15 cellular contexts compared by ENCODE assay signal in the genomic region with DNA sequence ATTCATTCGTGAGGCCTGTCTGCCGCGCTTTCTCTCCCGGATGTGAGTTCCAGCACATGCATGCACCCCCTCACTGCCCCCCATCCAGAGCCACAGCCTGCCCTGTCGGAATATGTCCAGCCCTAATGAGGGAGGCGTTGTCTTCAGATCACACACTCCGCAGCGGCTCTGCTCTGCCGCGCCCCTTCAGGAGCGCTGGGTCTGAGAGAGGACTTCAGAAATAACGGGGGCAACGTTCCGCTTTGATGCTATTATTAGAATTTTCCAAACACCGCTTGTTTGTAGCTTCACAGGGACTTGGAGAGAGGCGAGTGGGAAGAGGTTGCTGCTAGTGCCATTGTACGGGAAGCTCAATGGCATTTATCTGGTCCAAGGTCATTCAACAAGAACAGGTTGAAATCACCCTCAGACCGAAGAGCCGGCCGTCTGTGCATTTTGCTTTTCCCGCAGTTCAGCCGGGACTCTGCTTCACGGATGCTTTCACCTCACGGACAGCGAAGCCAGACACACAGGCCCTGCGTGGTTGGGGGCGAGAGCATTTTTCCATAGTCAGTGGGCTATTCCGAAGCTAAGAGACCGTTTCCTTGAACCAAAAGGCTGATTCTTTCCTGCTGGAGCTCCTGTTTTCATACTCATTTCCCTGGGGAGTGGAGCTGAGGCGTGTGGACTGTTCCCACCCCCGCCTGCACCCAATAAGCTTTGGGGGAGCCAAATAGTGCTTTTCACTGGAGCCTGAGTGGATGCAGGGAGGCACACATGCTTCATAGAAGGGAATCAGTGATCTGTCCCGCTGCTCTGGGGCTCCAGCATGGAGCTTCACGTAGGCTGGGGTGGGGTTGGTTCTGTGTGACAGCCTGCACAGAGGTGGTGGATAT.
DNase-seq lines count a peak whose midpoint lies in the region; TF ChIP-seq lines count a peak whose summit lies in the region.
"Had no signal": no experiment of that assay in that cellular context is flagged by ENCODE, and none has a peak within 500 bp of the region (broad histone marks: within the 10 kb centered on the region; RNA-seq: fewer than 3 reads in every experiment).

No MANE protein-coding gene starts in this region.

- H3F3A ChIP-seq in OCI-LY1 (ENCODE audit: insufficient read depth, low read length) = no peaks in the 10 kb centered on the region

- H3K9me2 ChIP-seq in OCI-LY1 (ENCODE audit: low read depth, low read length) = no peaks in the 10 kb centered on the region

- TF ChIP-seq CTCF in OCI-LY1 (IDR thresholded peaks at IDR 0.05; ENCODE audit: low read length) (no peak), tibial nerve (IDR thresholded peaks at IDR 0.05) (no peak), stomach (IDR thresholded peaks at IDR 0.05) (no peak)

- no peak overlapping the region for H2AFZ ChIP-seq in OCI-LY1 (ENCODE audit: low read length)

- WGBS in tibial nerve, 2 donors = 21 to 34% methylated on average over 31 to 33 of the region's 33 CpGs
- 79 to 83% (median 82%) methylated on average over 33 of the region's 33 CpGs for WGBS in stomach, 5 donors

- H3K4me2 ChIP-seq in OCI-LY1 (ENCODE audit: low read length) = peak overlapping the region; percentile 74

- H3K79me2 ChIP-seq in OCI-LY1 (ENCODE audit: insufficient read depth, low read length) = peaks cover 25% of the 10 kb centered on the region

- peak overlapping the region; percentile 99 for H3K27ac ChIP-seq in OCI-LY1 (ENCODE audit: low read depth, low read length, poor library complexity, severe bottlenecking)
- peak overlapping the region; percentile 62 for H3K27ac ChIP-seq in cingulate gyrus (ENCODE audit: low read depth, low read length)
- peak overlapping the region; percentile 8 for H3K27ac ChIP-seq in layer of hippocampus (ENCODE audit: low read depth, low read length)
- peak overlapping the region; percentile 24 to 77 (median 54) for H3K27ac ChIP-seq in tibial nerve
- H3K27ac ChIP-seq in stomach = peak overlapping the region in 1 of 5 donors; percentile 27
- H3K27ac ChIP-seq: SK-N-MC had no signal

- DNase-seq in tibial nerve (ENCODE audit: low spot score in 2 of 2) (no peak), NCI-H2029 treated with DMSO at 0.1 percent for 48 hours (lab: John Stamatoyannopoulos, UW) (no peak), stomach (no peak), SHP77 (lab: John Stamatoyannopoulos, UW) (no peak)
- DNase-seq: activated CD4-positive, alpha-beta memory T cell treated with anti-CD3 and anti-CD28 coated beads, Interleukin-2, amount 10 ng/mL, durations not matched to agents 7 days and 5 days; CD4-positive, alpha-beta T cell; effector memory CD8-positive, alpha-beta T cell; NCI-H1048; NCI-H2171 treated with DMSO at 0.1 percent for 48 hours; small intestine; stimulated activated naive CD4-positive, alpha-beta T cell had no signal

- peak overlapping the region; percentile 45 for H3K4me3 ChIP-seq in OCI-LY1 (ENCODE audit: low read depth, low read length, poor library complexity, severe bottlenecking)
- H3K4me3 ChIP-seq in tibial nerve = peak overlapping the region in 1 of 4 donors; percentile 20
- H3K4me3 ChIP-seq in stomach = peak overlapping the region in 1 of 4 donors; percentile 7
- H3K4me3 ChIP-seq: SK-N-MC had no signal

- peak overlapping the region; percentile 69 for H3K9ac ChIP-seq in OCI-LY1 (ENCODE audit: low read length)

- intact Hi-C loops in stomach (cut with DNase I; ENCODE audit: low total_unique reads) = no loop called here

- TF ChIP-seq POLR2A in tibial nerve (IDR thresholded peaks at IDR 0.05) = no peak
- no peak for TF ChIP-seq POLR2A in stomach (IDR thresholded peaks at IDR 0.05)

- no peaks in the 10 kb centered on the region for H4K20me1 ChIP-seq in OCI-LY1 (ENCODE audit: insufficient read depth, low read length)

- H3K4me1 ChIP-seq in OCI-LY1 (ENCODE audit: insufficient read depth, low read length, severe bottlenecking) (peaks cover 100% of the 10 kb centered on the region), tibial nerve (peaks cover 0 to 63% (median 34%) of the 10 kb centered on the region in 4 donors), stomach (peaks cover 21 to 76% (median 40%) of the 10 kb centered on the region in 4 donors)

- H3K27me3 ChIP-seq in OCI-LY1 (ENCODE audit: insufficient read depth, low read length) (no peaks in the 10 kb centered on the region), layer of hippocampus (ENCODE audit: control insufficient read depth, insufficient read depth, low read length) (no peaks in the 10 kb centered on the region), tibial nerve (no peaks in the 10 kb centered on the region), stomach (no peaks in the 10 kb centered on the region)

- peaks cover 5% of the 10 kb centered on the region; the same call in 1 of the 2 replicates for H3K36me3 ChIP-seq in OCI-LY1 (ENCODE audit: insufficient read depth, low read length)
- no peaks in the 10 kb centered on the region for H3K36me3 ChIP-seq in tibial nerve
- H3K36me3 ChIP-seq in stomach = peaks cover 0 to 5% (median 0%) of the 10 kb centered on the region in 4 donors

- TF ChIP-seq EP300 in tibial nerve (IDR thresholded peaks at IDR 0.05) (peak in 1 of 2 donors; percentile 17), stomach (IDR thresholded peaks at IDR 0.05) (no peak)

- H3K9me3 ChIP-seq in OCI-LY1 (ENCODE audit: low read length) = no peaks in the 10 kb centered on the region
- no peaks in the 10 kb centered on the region for H3K9me3 ChIP-seq in tibial nerve
- no peaks in the 10 kb centered on the region for H3K9me3 ChIP-seq in stomach
